Comparison of ENCODE assay signal across 1 cellular context in genomic region chr1:27772071-27772470, GRCh38.
TF ChIP-seq lines count a peak whose summit lies in the region.

No MANE protein-coding gene starts in this region.

TF ChIP-seq in IMR-90, 13 proteins besides CTCF, POLR2A, EP300 and RAD21 (continued from another document):
- TF ChIP-seq MAZ (IDR thresholded peaks at IDR 0.05; ENCODE audit: borderline replicate concordance, low read depth, low read length) (no peak), NFE2L2 (IDR thresholded peaks at IDR 0.05; ENCODE audit: low read depth, low read length) (no peak)
TF ChIP-seq in IMR-90: peak in this region for 0.
